Comparison of ENCODE assay signal across 13 cellular contexts in genomic region chr2:199914372-199914958, GRCh38. TPM values are rescaled to one million over a fixed set of nuclear protein-coding genes. Genes with fewer than 3 reads are reported as not detected.
DNase-seq lines count a peak whose midpoint lies in the region; ATAC-seq and TF ChIP-seq lines count a peak whose summit lies in the region.
"Had no signal": no experiment of that assay in that cellular context is flagged by ENCODE, and none has a peak within 500 bp of the region (broad histone marks: within the 10 kb centered on the region; RNA-seq: fewer than 3 reads in every experiment).

No MANE protein-coding gene starts in this region.

- H3K27ac ChIP-seq in GM23248 (no peak overlapping the region), OCI-LY1 (ENCODE audit: low read depth, low read length, poor library complexity, severe bottlenecking) (no peak overlapping the region)
- H3K27ac ChIP-seq: sigmoid colon had no signal

- peak overlapping the region; percentile 9 for H3K27ac Mint-ChIP-seq in central memory CD8-positive, alpha-beta T cell (ENCODE audit: low read depth)
- H3K27ac Mint-ChIP-seq in neural crest cell (ENCODE audit: unreplicated experiment): no peak overlapping the region

- H3K36me3 ChIP-seq in GM23248 (ENCODE audit: low read depth) (peaks cover 16% of the 10 kb centered on the region; the same call in 1 of the 2 replicates), OCI-LY1 (ENCODE audit: insufficient read depth, low read length) (peaks cover 59% of the 10 kb centered on the region)

- peaks cover 49% of the 10 kb centered on the region for H3K4me1 Mint-ChIP-seq in central memory CD8-positive, alpha-beta T cell
- peaks cover 31% of the 10 kb centered on the region for H3K4me1 Mint-ChIP-seq in neural crest cell

- WGBS in GM23248 (ENCODE audit: low coverage in 1 of 2, low lambda C conversion rate in 2 of 2, missing lambda C conversion rate in 2 of 2), 2 experiments: 60 to 61% methylated on average over 2 of the region's 2 CpGs

- H3K4me1 ChIP-seq in GM23248 (ENCODE audit: insufficient read depth): peaks cover 25% of the 10 kb centered on the region; the same call in 1 of the 2 replicates
- peaks cover 26% of the 10 kb centered on the region for H3K4me1 ChIP-seq in OCI-LY1 (ENCODE audit: insufficient read depth, low read length, severe bottlenecking)

- H3K9ac ChIP-seq in GM23248 (no peak overlapping the region), OCI-LY1 (ENCODE audit: low read length) (no peak overlapping the region)

- H3K4me3 ChIP-seq in GM23248: 0 out of 2 replicates have a peak overlapping the region, but pooled peaks have one; percentile 48
- no peak overlapping the region for H3K4me3 ChIP-seq in OCI-LY1 (ENCODE audit: low read depth, low read length, poor library complexity, severe bottlenecking)
- H3K4me3 ChIP-seq: sigmoid colon had no signal

- DNase-seq in GM23248: no peak
- DNase-seq in central memory CD8-positive, alpha-beta T cell (ENCODE audit: low spot score in 2 of 2): no peak
- no peak for DNase-seq in neural crest cell (ENCODE audit: low read depth, low spot score)
- DNase-seq in NOMO-1 treated with dmso at 0.1 percent for 144 hours (lab: John Stamatoyannopoulos, UW; ENCODE audit: unreplicated experiment): no peak
- no peak for DNase-seq in DMS79 (lab: John Stamatoyannopoulos, UW)
- no peak for DNase-seq in Right ventricle myocardium inferior (ENCODE audit: missing footprints)
- DNase-seq: activated gamma-delta T cell, NCI-H1092 treated with DMSO at 0.1 percent for 48 hours, NCI-H748 treated with DMSO at 0.1 percent for 48 hours, SIG-M5, sigmoid colon had no signal

- peak overlapping the region; percentile 32 for H3K4me2 ChIP-seq in GM23248 (ENCODE audit: unreplicated experiment)
- peak overlapping the region; percentile 8; the same call in 1 of the 2 replicates for H3K4me2 ChIP-seq in OCI-LY1 (ENCODE audit: low read length)

- in situ Hi-C loops in GM23248 (cut with MboI): no loop called here

- H2AFZ ChIP-seq in GM23248 (no peak overlapping the region), OCI-LY1 (ENCODE audit: low read length) (no peak overlapping the region)

- no peak for TF ChIP-seq CTCF in OCI-LY1 (IDR thresholded peaks at IDR 0.05; ENCODE audit: low read length)
- no peak for TF ChIP-seq CTCF in neural crest cell (conservative IDR thresholded peaks at IDR 0.05)

- no peaks in the 10 kb centered on the region for H3F3A ChIP-seq in GM23248 (ENCODE audit: insufficient read depth)
- no peaks in the 10 kb centered on the region for H3F3A ChIP-seq in OCI-LY1 (ENCODE audit: insufficient read depth, low read length)

- H3K27me3 ChIP-seq in GM23248 (replicated peaks; ENCODE audit: insufficient read depth) (no peaks in the 10 kb centered on the region), OCI-LY1 (ENCODE audit: insufficient read depth, low read length) (no peaks in the 10 kb centered on the region)
- H3K27me3 ChIP-seq: sigmoid colon had no signal

- H3K79me2 ChIP-seq in GM23248 (ENCODE audit: insufficient read depth) (peaks cover 77% of the 10 kb centered on the region), OCI-LY1 (ENCODE audit: insufficient read depth, low read length) (peaks cover 59% of the 10 kb centered on the region)

- no peaks in the 10 kb centered on the region for H3K9me2 ChIP-seq in GM23248 (ENCODE audit: insufficient read depth)
- no peaks in the 10 kb centered on the region for H3K9me2 ChIP-seq in OCI-LY1 (ENCODE audit: low read depth, low read length)

- no peak overlapping the region for H3K4me3 Mint-ChIP-seq in central memory CD8-positive, alpha-beta T cell
- H3K4me3 Mint-ChIP-seq in neural crest cell: peak overlapping the region; percentile 56

- H3K9me3 ChIP-seq in GM23248 (ENCODE audit: low read depth) (no peaks in the 10 kb centered on the region), OCI-LY1 (ENCODE audit: low read length) (peaks cover 5% of the 10 kb centered on the region)
- H3K9me3 ChIP-seq: sigmoid colon had no signal

- no peaks in the 10 kb centered on the region for H3K9me3 Mint-ChIP-seq in central memory CD8-positive, alpha-beta T cell
- peaks cover 15% of the 10 kb centered on the region for H3K9me3 Mint-ChIP-seq in neural crest cell

- H3K36me3 Mint-ChIP-seq in central memory CD8-positive, alpha-beta T cell (ENCODE audit: insufficient read depth): peaks cover 13% of the 10 kb centered on the region
- H3K36me3 Mint-ChIP-seq in neural crest cell (ENCODE audit: low read depth): peaks cover 40% of the 10 kb centered on the region

- H4K20me1 ChIP-seq in GM23248 (ENCODE audit: insufficient read depth) (no peaks in the 10 kb centered on the region), OCI-LY1 (ENCODE audit: insufficient read depth, low read length) (no peaks in the 10 kb centered on the region)

- intact Hi-C loops in Right ventricle myocardium inferior (cut with DNase I): loop anchor here (5.0 kb wide), 1 partner anchor 38 kb away; no protein-coding TSS in a partner anchor

- no peaks in the 10 kb centered on the region for H3K27me3 Mint-ChIP-seq in central memory CD8-positive, alpha-beta T cell
- no peaks in the 10 kb centered on the region for H3K27me3 Mint-ChIP-seq in neural crest cell (ENCODE audit: low read depth)

- no peak for ATAC-seq in central memory CD8-positive, alpha-beta T cell (replicated peaks; ENCODE audit: extremely low read depth, poor library complexity, severe bottlenecking)
- ATAC-seq in Right ventricle myocardium inferior: no peak
- ATAC-seq: activated CD4-positive, CD25-positive, alpha-beta regulatory T cell treated with anti-CD3 and anti-CD28 coated beads, Interleukin-2, amount 50 U/mL, for 24 hours had no signal

RNA-seq across cellular contexts. Expression of gene C2orf69, which starts 3.4 kb away (rescaled TPM):
- total RNA-seq in GM23248 (2014; rRNA removed; shearing (Covaris generic)): 14.5 and 19.9 TPM in 2 replicates
- polyA plus RNA-seq in GM23248 (2016; fragmentation: Nextera tagmentation; extraction: Ambion mirVana): 19.3 and 19.9 TPM in 2 replicates
- total RNA-seq in neural crest cell: 16.2 and 18.0 TPM in 2 replicates
- 8.0 TPM for total RNA-seq in Right ventricle myocardium inferior

RNA-seq across cellular contexts. Expression of gene TYW5, which starts 40.8 kb away (rescaled TPM):
- 5.3 and 6.6 TPM in 2 replicates for total RNA-seq in GM23248 (2014; rRNA removed; shearing (Covaris generic))
- 7.0 TPM in 2 replicates for polyA plus RNA-seq in GM23248 (2016; fragmentation: Nextera tagmentation; extraction: Ambion mirVana)
- total RNA-seq in neural crest cell: 10.6 TPM in 2 replicates
- total RNA-seq in Right ventricle myocardium inferior: 2.7 TPM

RNA-seq across cellular contexts. Expression of gene MAIP1, which starts 40.9 kb away (rescaled TPM):
- total RNA-seq in GM23248 (2014; rRNA removed; shearing (Covaris generic)): 7.2 and 15.5 TPM in 2 replicates
- 18.6 and 18.7 TPM in 2 replicates for polyA plus RNA-seq in GM23248 (2016; fragmentation: Nextera tagmentation; extraction: Ambion mirVana)
- total RNA-seq in neural crest cell: 23.1 and 24.2 TPM in 2 replicates
- 24.9 TPM for total RNA-seq in Right ventricle myocardium inferior
